1 cellular context compared by ENCODE assay signal in the genomic region with DNA sequence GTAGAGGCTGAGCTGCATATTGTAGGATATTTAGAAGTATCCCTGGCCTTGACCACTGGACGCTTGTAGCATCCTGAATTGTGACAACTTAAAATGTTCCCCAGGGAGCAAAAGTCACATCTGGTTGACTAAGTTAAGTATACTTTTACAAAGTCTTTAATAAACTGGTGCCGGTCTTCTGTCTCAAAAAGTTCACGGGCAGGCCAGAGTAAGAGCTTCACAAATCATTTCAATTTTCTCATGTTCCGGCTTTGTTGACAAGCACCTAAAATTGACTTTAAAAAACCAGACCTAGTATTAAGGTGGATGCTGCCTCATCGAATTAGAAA.
TF ChIP-seq lines count a peak whose summit lies in the region.

No MANE protein-coding gene starts in this region.

TF ChIP-seq in IMR-90, 13 proteins besides CTCF, POLR2A, EP300 and RAD21:
- no peak for TF ChIP-seq SMC3 (IDR thresholded peaks at IDR 0.05; ENCODE audit: low read depth, low read length)
- TF ChIP-seq CEBPB (IDR thresholded peaks at IDR 0.05; ENCODE audit: low read depth, low read length), result no peak
- no peak for TF ChIP-seq MXI1 (IDR thresholded peaks at IDR 0.05; ENCODE audit: borderline replicate concordance, low read depth, low read length)
- TF ChIP-seq, protein P1, sequence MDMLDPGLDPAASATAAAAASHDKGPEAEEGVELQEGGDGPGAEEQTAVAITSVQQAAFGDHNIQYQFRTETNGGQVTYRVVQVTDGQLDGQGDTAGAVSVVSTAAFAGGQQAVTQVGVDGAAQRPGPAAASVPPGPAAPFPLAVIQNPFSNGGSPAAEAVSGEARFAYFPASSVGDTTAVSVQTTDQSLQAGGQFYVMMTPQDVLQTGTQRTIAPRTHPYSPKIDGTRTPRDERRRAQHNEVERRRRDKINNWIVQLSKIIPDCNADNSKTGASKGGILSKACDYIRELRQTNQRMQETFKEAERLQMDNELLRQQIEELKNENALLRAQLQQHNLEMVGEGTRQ (IDR thresholded peaks at IDR 0.05; ENCODE audit: low read depth, low read length), result no peak
- no peak for TF ChIP-seq MAZ (IDR thresholded peaks at IDR 0.05; ENCODE audit: borderline replicate concordance, low read depth, low read length)
